ENCODE assay signal across 18 cellular contexts in the genomic region with DNA sequence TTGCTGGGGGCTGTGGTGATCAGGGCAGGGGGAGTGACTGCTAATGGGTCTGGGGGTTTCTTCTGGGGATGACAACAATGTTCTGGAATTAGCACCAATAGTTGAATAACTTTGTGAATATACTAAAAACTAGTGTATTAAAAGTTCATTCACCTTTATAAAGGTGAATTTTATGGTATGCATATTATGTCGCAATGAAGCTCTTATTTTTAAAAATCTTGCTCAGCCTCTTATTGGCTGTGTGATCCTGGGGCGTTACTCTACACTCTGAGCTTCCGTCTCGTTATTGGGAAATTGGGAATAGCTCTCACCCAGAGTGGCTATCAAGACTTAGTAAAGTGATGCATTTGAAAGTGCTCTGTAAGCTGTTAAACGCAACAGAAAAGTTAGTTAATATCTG.
A peak's percentile ranks its signal among the peaks of the same experiment; 100 is the strongest.
DNase-seq lines count a peak whose midpoint lies in the region; ATAC-seq and TF ChIP-seq lines count a peak whose summit lies in the region.
"Had no signal": no experiment of that assay in that cellular context is flagged by ENCODE, and none has a peak within 500 bp of the region (broad histone marks: within the 10 kb centered on the region; RNA-seq: fewer than 3 reads in every experiment).

No MANE protein-coding gene starts in this region.

- no peak overlapping the region for H4K8ac ChIP-seq in IMR-90 (ENCODE audit: low read depth in 2 of 2, low read length in 2 of 2)

- DNase-seq in IMR-90 (no peak), NCI-H2171 (lab: John Stamatoyannopoulos, UW) (no peak), NCI-H226 (no peak), NAMALWA (ENCODE audit: low spot score) (no peak)
- DNase-seq: 8988T; BE2C; C1 segment of cervical spinal cord; CD4-positive, alpha-beta memory T cell; CD4-positive, CD25-positive, alpha-beta regulatory T cell; CD8-positive, alpha-beta memory T cell; COR-L47; DMS153; DMS79; DND-41; EL; GDM1 had no signal

- no peak overlapping the region for H3K18ac ChIP-seq in IMR-90 (ENCODE audit: low read depth, low read length)

- no peak overlapping the region for H2AFZ ChIP-seq in IMR-90 (replicated peaks; ENCODE audit: low read length, poor library complexity)

- intact Hi-C loops in IMR-90 (cut with micrococcal nuclease) = no loop called here

- no peak overlapping the region for H3K56ac ChIP-seq in IMR-90 (ENCODE audit: extremely low read depth, insufficient read depth, low read length)

- H3K4me3 ChIP-seq in BLaER1 treated with 17β-estradiol and CSF1 and Interleukin-3, amounts not matched to agents 10 nM and 100 nM = no peak overlapping the region
- H3K4me3 ChIP-seq in IMR-90 (ENCODE audit: insufficient read depth, low read depth, low read length) = no peak overlapping the region
- H3K4me3 ChIP-seq: GM12878 had no signal

- in situ Hi-C loops in IMR-90 (cut with MboI; ENCODE audit: low sequenced_read_pairs) = no loop called here

- no peak overlapping the region for H3K4ac ChIP-seq in IMR-90 (ENCODE audit: low read depth, low read length)

- peaks cover 18 to 99% (median 61%) of the 10 kb centered on the region in 10 experiments for H3K4me1 ChIP-seq in BLaER1 treated with 17β-estradiol and CSF1 and Interleukin-3, amounts not matched to agents 10 nM and 100 nM
- no peaks in the 10 kb centered on the region for H3K4me1 ChIP-seq in IMR-90 (ENCODE audit: control insufficient read depth, insufficient read depth, low read length)
- H3K4me1 ChIP-seq: BE2C had no signal

- no peaks in the 10 kb centered on the region for H3K9me1 ChIP-seq in IMR-90 (ENCODE audit: insufficient read depth, low read length)

- no CpG with 5 or more reads among the region's 5 CpGs for WGBS in IMR-90 (ENCODE audit: extremely low coverage in 2 of 2, insufficient read length in 1 of 2), 2 experiments

- TF ChIP-seq CTCF in IMR-90 (conservative IDR thresholded peaks at IDR 0.05; ENCODE audit: low read depth, low read length) = no peak

- peaks cover 0 to 30% (median 16%) of the 10 kb centered on the region in 11 experiments; a peak in 18 of 22 replicates for H3K9me3 ChIP-seq in BLaER1 treated with 17β-estradiol and CSF1 and Interleukin-3, amounts not matched to agents 10 nM and 100 nM (replicated peaks in 1 of 11)
- H3K9me3 ChIP-seq in IMR-90 (ENCODE audit: control insufficient read depth, insufficient read depth, low read length) = no peaks in the 10 kb centered on the region; the same call in 1 of the 2 replicates
- H3K9me3 ChIP-seq: BE2C had no signal

- POLR2A ChIA-PET in IMR-90 (lab: Charles Lee; ENCODE audit: unreplicated experiment) = no interaction called here

- H3K9ac ChIP-seq in BLaER1 treated with 17β-estradiol and CSF1 and Interleukin-3, amounts not matched to agents 10 nM and 100 nM = no peak overlapping the region
- no peak overlapping the region for H3K9ac ChIP-seq in IMR-90 (ENCODE audit: low read depth, low read length)

- no peaks in the 10 kb centered on the region for H3K79me1 ChIP-seq in IMR-90 (ENCODE audit: low read depth in 1 of 2, low read length in 2 of 2)

- H3K4me2 ChIP-seq in BLaER1 treated with 17β-estradiol and CSF1 and Interleukin-3, amounts not matched to agents 10 nM and 100 nM = peak overlapping the region in 9 of 11 experiments; percentile 18 to 64 (median 50); a peak in 11 of 22 replicates
- no peak overlapping the region for H3K4me2 ChIP-seq in IMR-90 (ENCODE audit: low read depth, low read length)

- no peak overlapping the region for H2AK5ac ChIP-seq in IMR-90 (ENCODE audit: low read depth, low read length)

- no peak overlapping the region for H2BK15ac ChIP-seq in IMR-90 (ENCODE audit: low read depth, low read length)

- no peak overlapping the region for H2BK120ac ChIP-seq in IMR-90 (ENCODE audit: low read depth, low read length)

- H3K27ac ChIP-seq in BLaER1 treated with 17β-estradiol and CSF1 and Interleukin-3, amounts not matched to agents 10 nM and 100 nM = no peak overlapping the region
- H3K27ac ChIP-seq in IMR-90 (ENCODE audit: insufficient read depth, low read length) = no peak overlapping the region

- no peak overlapping the region for H3K14ac ChIP-seq in IMR-90 (replicated peaks; ENCODE audit: low read depth, low read length)

- CTCF ChIA-PET in IMR-90 (lab: Yijun Ruan, JAX) = no interaction called here

- H3K36me3 ChIP-seq in BLaER1 treated with 17β-estradiol and CSF1 and Interleukin-3, amounts not matched to agents 10 nM and 100 nM = peaks cover 0 to 5% (median 0%) of the 10 kb centered on the region in 11 experiments; a peak in 1 of 22 replicates
- H3K36me3 ChIP-seq in IMR-90 (ENCODE audit: control insufficient read depth, insufficient read depth, low read length) = no peaks in the 10 kb centered on the region
- H3K36me3 ChIP-seq: BE2C had no signal

- H4K5ac ChIP-seq in IMR-90 (ENCODE audit: low read depth, low read length) = no peak overlapping the region

- H4K20me1 ChIP-seq in BLaER1 treated with 17β-estradiol and CSF1 and Interleukin-3, amounts not matched to agents 10 nM and 100 nM = 0 out of 22 replicates have a peak, but pooled peaks cover 0 to 14% (median 0%) of the 10 kb centered on the region in 11 experiments
- H4K20me1 ChIP-seq in IMR-90 (ENCODE audit: insufficient read depth, low read length) = no peaks in the 10 kb centered on the region

- no peak overlapping the region for H2BK20ac ChIP-seq in IMR-90 (ENCODE audit: low read depth, low read length)

- no peak for TF ChIP-seq RAD21 in IMR-90 (IDR thresholded peaks at IDR 0.05; ENCODE audit: low read length)

- no peak overlapping the region for H2AK9ac ChIP-seq in IMR-90 (replicated peaks; ENCODE audit: low read depth, low read length, poor library complexity)

- H4K91ac ChIP-seq in IMR-90 (ENCODE audit: insufficient read depth, low read depth, low read length) = no peak overlapping the region

- dilution Hi-C loops in IMR-90 (cut with HindIII; ENCODE audit: low sequenced_read_pairs, unreplicated experiment) = no loop called here

- H3K23ac ChIP-seq in IMR-90 (ENCODE audit: low read depth, low read length) = no peak overlapping the region

- no peak for ATAC-seq in IMR-90 (ENCODE audit: low read depth)

- BruUV-seq in IMR-90 (replicated peaks; lab: Mats Ljungman, UMichigan) = no TSS peak

- no peak for TF ChIP-seq POLR2A in IMR-90 (IDR thresholded peaks at IDR 0.05; ENCODE audit: low read depth, low read length)

- H2BK5ac ChIP-seq in IMR-90 (ENCODE audit: low read depth, low read length, poor library complexity, severe bottlenecking) = no peak overlapping the region

- no peaks in the 10 kb centered on the region; a peak in 1 of 22 replicates for H3K27me3 ChIP-seq in BLaER1 treated with 17β-estradiol and CSF1 and Interleukin-3, amounts not matched to agents 10 nM and 100 nM
- peaks cover 34% of the 10 kb centered on the region for H3K27me3 ChIP-seq in IMR-90 (ENCODE audit: control insufficient read depth, insufficient read depth, low read length)
- H3K27me3 ChIP-seq: BE2C had no signal

TF ChIP-seq in IMR-90, 13 proteins besides CTCF, POLR2A, EP300 and RAD21:
- peak; percentile 64 for TF ChIP-seq CEBPB (IDR thresholded peaks at IDR 0.05; ENCODE audit: low read depth, low read length)
- no peak for TF ChIP-seq ELK1 (IDR thresholded peaks at IDR 0.05; ENCODE audit: borderline replicate concordance, low read depth, low read length)
